Comparison of ENCODE assay signal across 1 cellular context in genomic region chr1:202016717-202017384, GRCh38.
TF ChIP-seq lines count a peak whose summit lies in the region.

No MANE protein-coding gene starts in this region.

TF ChIP-seq in WTC11, 78 proteins besides CTCF, POLR2A, EP300 and RAD21 (continued from another document):
- TF ChIP-seq, protein P1, sequence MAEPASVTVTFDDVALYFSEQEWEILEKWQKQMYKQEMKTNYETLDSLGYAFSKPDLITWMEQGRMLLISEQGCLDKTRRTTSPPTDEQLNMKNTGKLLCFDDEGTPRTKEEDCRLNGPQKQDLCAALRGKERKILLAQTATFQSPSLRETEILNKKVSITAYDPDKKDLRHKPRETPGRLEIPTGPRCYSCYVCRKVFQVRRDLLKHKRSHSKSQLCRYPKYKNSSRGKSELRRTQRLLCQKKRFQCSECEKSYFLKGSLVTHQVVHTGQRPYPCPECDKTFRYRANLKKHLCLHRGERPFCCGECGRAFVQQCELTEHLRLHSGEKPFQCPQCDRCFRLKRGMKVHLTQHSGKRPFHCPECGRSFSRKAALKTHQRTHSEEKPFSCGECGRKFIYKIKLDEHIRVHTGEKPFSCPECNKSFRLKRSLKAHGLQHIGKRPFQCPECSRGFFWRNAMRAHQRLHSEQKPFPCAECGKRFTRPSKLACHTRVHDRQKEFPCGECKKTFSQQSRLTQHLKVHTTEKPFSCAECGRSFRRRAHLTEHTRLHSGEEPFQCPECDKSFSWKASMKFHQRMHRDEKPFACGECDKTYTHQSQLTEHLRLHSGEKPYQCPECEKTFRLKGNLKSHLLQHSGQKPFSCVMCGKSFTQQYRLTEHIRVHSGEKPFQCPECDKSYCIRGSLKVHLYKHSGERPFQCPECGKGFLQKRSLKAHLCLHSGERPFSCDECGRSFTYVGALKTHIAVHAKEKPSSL (CRISPR knock-in tag; conservative IDR thresholded peaks at IDR 0.05): no peak
- TF ChIP-seq GTF2I (CRISPR knock-in tag; conservative IDR thresholded peaks at IDR 0.05) (no peak), ELF4 (CRISPR knock-in tag; IDR thresholded peaks at IDR 0.05; ENCODE audit: low read depth) (no peak)
